Comparison of ENCODE assay signal across 15 cellular contexts in the genomic region with DNA sequence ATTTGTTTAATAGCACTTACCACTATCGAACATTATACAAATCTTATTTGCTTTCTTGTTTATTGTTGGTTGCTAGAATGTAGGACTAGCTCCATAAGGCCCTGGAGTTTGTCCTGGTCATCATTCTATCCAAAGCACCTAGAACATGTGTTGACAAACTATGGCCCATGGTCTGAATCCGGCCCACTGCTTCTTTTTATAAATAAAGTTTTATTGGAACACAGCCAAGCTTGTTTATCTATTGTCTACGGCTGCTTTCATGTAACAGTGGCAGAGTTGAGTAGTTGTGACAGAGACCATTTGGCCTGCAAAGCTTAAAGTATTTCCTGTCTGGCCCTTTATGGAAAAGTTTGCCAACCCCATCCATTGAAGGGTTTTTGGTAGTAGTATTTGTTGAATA.
"Had no signal": no experiment of that assay in that cellular context is flagged by ENCODE, and none has a peak within 500 bp of the region (broad histone marks: within the 10 kb centered on the region; RNA-seq: fewer than 3 reads in every experiment).

No MANE protein-coding gene starts in this region.

- ATAC-seq: left lung; natural killer cell treated with Interleukin-12 subunit alpha and Interleukin-12 subunit beta and Interleukin-15 and Interleukin-18, amount 100 ng/mL, for 72 hours; upper lobe of right lung had no signal

- H3K9me3 Mint-ChIP-seq: natural killer cell treated with Interleukin-12 subunit alpha and Interleukin-12 subunit beta and Interleukin-15 and Interleukin-18, amount 100 ng/mL, for 72 hours had no signal

- H3K4me3 Mint-ChIP-seq: natural killer cell treated with Interleukin-12 subunit alpha and Interleukin-12 subunit beta and Interleukin-15 and Interleukin-18, amount 100 ng/mL, for 72 hours had no signal

- DNase-seq: activated CD4-positive, alpha-beta T cell treated with anti-CD3 and anti-CD28 coated beads, Interleukin-2, amount 50 U/mL, for 1 hour; activated CD4-positive, CD25-positive, alpha-beta regulatory T cell; activated naive CD4-positive, alpha-beta T cell treated with anti-CD3 and anti-CD28 coated beads, Interleukin-2, amount 50 U/mL, for 16 hours; activated T-cell treated with anti-CD3 and anti-CD28 coated beads for 4 hours; caudate nucleus; colonic mucosa; hypothalamus; kidney; left lung; spleen; stomach; testis; upper lobe of right lung had no signal

- H3K27me3 Mint-ChIP-seq: natural killer cell treated with Interleukin-12 subunit alpha and Interleukin-12 subunit beta and Interleukin-15 and Interleukin-18, amount 100 ng/mL, for 72 hours had no signal

- H3K27me3 ChIP-seq: colonic mucosa, left lung, right atrium auricular region, spleen, stomach, testis, upper lobe of right lung had no signal

- H3K9me3 ChIP-seq: colonic mucosa, left lung, right atrium auricular region, spleen, stomach, testis, upper lobe of right lung had no signal

- H3K4me1 ChIP-seq: colonic mucosa, upper lobe of right lung had no signal

- H3K27ac ChIP-seq: colonic mucosa, left lung, stomach, testis, upper lobe of right lung had no signal

- H3K36me3 ChIP-seq: right atrium auricular region had no signal

- H3K4me3 ChIP-seq: colonic mucosa, left lung, right atrium auricular region, spleen, stomach, testis, upper lobe of right lung had no signal
